1 cellular context compared by ENCODE assay signal in genomic region chr14:73246387-73247150, GRCh38.
TF ChIP-seq lines count a peak whose summit lies in the region.

No MANE protein-coding gene starts in this region.

TF ChIP-seq in HepG2, 621 proteins besides CTCF, POLR2A, EP300 and RAD21 (continued from another document):
- TF ChIP-seq ZBTB21 (CRISPR knock-in tag; IDR thresholded peaks at IDR 0.05), result no peak
